ENCODE assay signal across 1 cellular context in genomic region chr7:151824285-151824950, GRCh38.
TF ChIP-seq lines count a peak whose summit lies in the region.

No MANE protein-coding gene starts in this region.

TF ChIP-seq in endothelial cell of umbilical vein, 7 proteins besides CTCF, POLR2A, EP300 and RAD21:
- TF ChIP-seq GATA2 (IDR thresholded peaks at IDR 0.05; ENCODE audit: insufficient read depth, insufficient read length, low read depth, low read length) (no peak), MAX (IDR thresholded peaks at IDR 0.05; ENCODE audit: insufficient read depth, insufficient read length) (no peak), EZH2 (IDR thresholded peaks at IDR 0.05; ENCODE audit: borderline replicate concordance, low read depth, low read length, severe bottlenecking) (no peak), JUN (IDR thresholded peaks at IDR 0.05; ENCODE audit: borderline replicate concordance, insufficient read depth, insufficient read length, low read depth) (no peak), FOS (IDR thresholded peaks at IDR 0.05; ENCODE audit: borderline replicate concordance, insufficient read depth, low read length) (no peak), POLR2AphosphoS5 (IDR thresholded peaks at IDR 0.05; ENCODE audit: insufficient read depth, low read depth, low read length) (no peak), MYC (IDR thresholded peaks at IDR 0.05; ENCODE audit: low read depth, low read length) (no peak)
